8 cellular contexts compared by ENCODE assay signal in genomic region chr15:64686130-64686735, GRCh38.
DNase-seq lines count a peak whose midpoint lies in the region; ATAC-seq and TF ChIP-seq lines count a peak whose summit lies in the region.

No MANE protein-coding gene starts in this region.

- H3K27me3 Mint-ChIP-seq in Calu3 (ENCODE audit: unreplicated experiment) (no peaks in the 10 kb centered on the region), naive B cell (no peaks in the 10 kb centered on the region)

- no peak overlapping the region for H3K27ac Mint-ChIP-seq in Calu3 (ENCODE audit: unreplicated experiment)
- H3K27ac Mint-ChIP-seq in naive B cell: peak overlapping the region in 3 of 6 donors; percentile 34 to 77 (median 66)

- no peak overlapping the region for H3K27ac ChIP-seq in OCI-LY3 (ENCODE audit: low read length)

- no peaks in the 10 kb centered on the region for H3K4me1 Mint-ChIP-seq in Calu3 (ENCODE audit: low read depth, unreplicated experiment)
- H3K4me1 Mint-ChIP-seq in naive B cell: peaks cover under 1 to 4% (median 3%) of the 10 kb centered on the region in 3 donors

- H3K36me3 Mint-ChIP-seq in Calu3 (ENCODE audit: insufficient read depth, unreplicated experiment) (peaks cover 60% of the 10 kb centered on the region), naive B cell (peaks cover 5 to 14% of the 10 kb centered on the region in 2 donors)

- ATAC-seq in naive B cell (ENCODE audit: low read depth in 2 of 2) (peak; percentile 27 to 28), GM19351 (IDR thresholded peaks at IDR 0.05; ENCODE audit: unreplicated experiment) (no peak), HG02642 (IDR thresholded peaks at IDR 0.05; ENCODE audit: poor library complexity, unreplicated experiment) (no peak), GM18861 (IDR thresholded peaks at IDR 0.05; ENCODE audit: unreplicated experiment) (no peak)

- no peaks in the 10 kb centered on the region for H4K20me1 ChIP-seq in OCI-LY3 (ENCODE audit: insufficient read depth, low read length)

- no peak overlapping the region for H2AFZ ChIP-seq in OCI-LY3 (ENCODE audit: low read depth, low read length)

- no peaks in the 10 kb centered on the region for H3K27me3 ChIP-seq in HAP-1 (ENCODE audit: low read depth)
- no peaks in the 10 kb centered on the region for H3K27me3 ChIP-seq in OCI-LY3 (ENCODE audit: low read depth, low read length)

- intact Hi-C loops in Calu3 (cut with micrococcal nuclease; ENCODE audit: unreplicated experiment): loop anchor here (1.0 kb wide), 1 partner anchor 42 kb away; no protein-coding TSS in a partner anchor

- CTCF ChIA-PET in Calu3 (lab: Charles Lee): interaction anchor here (3.4 kb wide), 1 partner anchor 42 kb away, joined by 23 read pairs; no protein-coding TSS in a partner anchor

- peaks cover 7% of the 10 kb centered on the region for H3K4me1 ChIP-seq in HAP-1
- H3K4me1 ChIP-seq in OCI-LY3 (ENCODE audit: low read length): no peaks in the 10 kb centered on the region

- H3K9me3 ChIP-seq in HAP-1 (no peaks in the 10 kb centered on the region), OCI-LY3 (ENCODE audit: insufficient read depth, low read length) (no peaks in the 10 kb centered on the region)

- DNase-seq in Calu3: peak; percentile 50
- peak; percentile 76 to 80 for DNase-seq in HAP-1 (ENCODE audit: low spot score in 2 of 2)
- peak; percentile 78 for DNase-seq in dermis blood vessel endothelial cell
- peak; percentile 38 for DNase-seq in naive B cell

- no peaks in the 10 kb centered on the region for H3K79me2 ChIP-seq in OCI-LY3 (ENCODE audit: low read length)

- peaks cover 91% of the 10 kb centered on the region for H3K36me3 ChIP-seq in HAP-1 (replicated peaks)
- peaks cover 69% of the 10 kb centered on the region for H3K36me3 ChIP-seq in OCI-LY3 (replicated peaks; ENCODE audit: low read depth, low read length)

- no peak overlapping the region for H3K4me3 Mint-ChIP-seq in Calu3 (ENCODE audit: low read depth, unreplicated experiment)
- no peak overlapping the region for H3K4me3 Mint-ChIP-seq in naive B cell

- no peak overlapping the region for H3K4me3 ChIP-seq in HAP-1
- H3K4me3 ChIP-seq in OCI-LY3 (ENCODE audit: low read length): no peak overlapping the region

- no peak overlapping the region for H3K4me2 ChIP-seq in OCI-LY3 (ENCODE audit: low read length)

- H3K9ac ChIP-seq in OCI-LY3 (ENCODE audit: low read length): no peak overlapping the region

- TF ChIP-seq CTCF in Calu3 (IDR thresholded peaks at IDR 0.05; ENCODE audit: unreplicated experiment): peak; percentile 49
- peak; percentile 87 for TF ChIP-seq CTCF in OCI-LY3 (IDR thresholded peaks at IDR 0.05; ENCODE audit: low read depth, low read length)

- no peaks in the 10 kb centered on the region for H3K9me3 Mint-ChIP-seq in Calu3 (ENCODE audit: low read depth, unreplicated experiment)
- no peaks in the 10 kb centered on the region for H3K9me3 Mint-ChIP-seq in naive B cell

- no TSS peak for BruUV-seq in Calu3 (replicated peaks; lab: Mats Ljungman, UMichigan)

- in situ Hi-C loops in HAP-1 (cut with MboI; ENCODE audit: low sequenced_read_pairs): no loop called here

Comparison
In these comparisons a context has a peak if more than half of its experiments do, and no peak if none do; other contexts are left out.
1. ATAC-seq: peak in naive B cell (2 of 2); none in GM19351 (single experiment), HG02642 (single experiment) and GM18861 (single experiment).
2. Peak in every context shown above with its lines, with median percentiles within 50 percentile points of each other: DNase-seq.